In the genomic region with DNA sequence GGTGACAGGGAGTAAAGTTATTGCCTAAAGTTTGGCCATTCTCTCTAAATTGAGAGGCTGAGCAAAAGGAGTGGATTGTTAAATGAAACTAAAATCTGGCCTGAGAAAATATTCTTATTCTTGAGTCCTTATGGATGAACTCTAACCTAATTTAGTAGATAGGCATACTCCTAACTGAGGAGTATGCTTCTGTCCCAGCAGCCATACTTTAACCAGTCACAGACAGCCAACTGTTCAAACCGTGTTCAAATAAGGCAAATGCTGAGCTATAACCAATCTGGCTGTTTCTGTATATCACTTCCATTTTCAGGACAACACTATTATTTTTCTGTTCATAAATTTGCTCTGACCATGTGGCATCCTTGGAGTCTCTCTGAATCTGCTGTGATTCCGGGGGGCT, we compare ENCODE assay signal across 11 cellular contexts.
A peak's percentile ranks its signal among the peaks of the same experiment; 100 is the strongest.
DNase-seq lines count a peak whose midpoint lies in the region; ATAC-seq and TF ChIP-seq lines count a peak whose summit lies in the region.
"Had no signal": no experiment of that assay in that cellular context is flagged by ENCODE, and none has a peak within 500 bp of the region (broad histone marks: within the 10 kb centered on the region; RNA-seq: fewer than 3 reads in every experiment).

No MANE protein-coding gene starts in this region.

- DNase-seq in right cardiac atrium = no peak
- DNase-seq in Right ventricle myocardium superior = no peak
- DNase-seq in T-helper 17 cell = no peak
- DNase-seq in suprapubic skin (ENCODE audit: low spot score in 2 of 2) = no peak
- no peak for DNase-seq in spleen
- DNase-seq in thyroid gland = no peak
- DNase-seq in stimulated activated naive CD4-positive, alpha-beta T cell (lab: John Stamatoyannopoulos, UW) = no peak
- DNase-seq: hippocampal formation, occipital lobe had no signal

- H3K9me3 ChIP-seq in right cardiac atrium (ENCODE audit: control insufficient read depth, low read length) (no peaks in the 10 kb centered on the region), T-helper 17 cell (ENCODE audit: control insufficient read depth, low read length, poor library complexity, severe bottlenecking) (no peaks in the 10 kb centered on the region), suprapubic skin (no peaks in the 10 kb centered on the region), spleen (peaks cover 0 to 3% (median 0%) of the 10 kb centered on the region in 8 donors), thyroid gland (no peaks in the 10 kb centered on the region)

- H3K27me3 ChIP-seq in right cardiac atrium (ENCODE audit: control insufficient read depth, insufficient read depth) = no peaks in the 10 kb centered on the region
- H3K27me3 ChIP-seq in suprapubic skin = no peaks in the 10 kb centered on the region
- no peaks in the 10 kb centered on the region for H3K27me3 ChIP-seq in spleen (replicated peaks in 1 of 7)
- H3K27me3 ChIP-seq in thyroid gland = no peaks in the 10 kb centered on the region

- peak overlapping the region; percentile 84 for H3K27ac Mint-ChIP-seq in T-helper 17 cell
- H3K27ac Mint-ChIP-seq: B cell had no signal

- H3K27ac ChIP-seq in right cardiac atrium (ENCODE audit: low read length) (no peak overlapping the region), suprapubic skin (peak overlapping the region; percentile 18), spleen (no peak overlapping the region), thyroid gland (no peak overlapping the region)

- no peaks in the 10 kb centered on the region for H3K36me3 Mint-ChIP-seq in T-helper 17 cell (ENCODE audit: low read depth)

- no peaks in the 10 kb centered on the region for H3K36me3 ChIP-seq in suprapubic skin
- no peaks in the 10 kb centered on the region for H3K36me3 ChIP-seq in spleen
- H3K36me3 ChIP-seq in thyroid gland = no peaks in the 10 kb centered on the region

- TF ChIP-seq POLR2A in suprapubic skin (IDR thresholded peaks at IDR 0.05) = no peak
- TF ChIP-seq POLR2A in spleen (IDR thresholded peaks at IDR 0.05) = no peak
- TF ChIP-seq POLR2A in thyroid gland (IDR thresholded peaks at IDR 0.05) = no peak

- TF ChIP-seq CTCF in suprapubic skin (IDR thresholded peaks at IDR 0.05) = no peak
- no peak for TF ChIP-seq CTCF in spleen (IDR thresholded peaks at IDR 0.05 in 8 of 11, conservative IDR thresholded peaks at IDR 0.05 in 3 of 11)
- no peak for TF ChIP-seq CTCF in thyroid gland (IDR thresholded peaks at IDR 0.05)

- intact Hi-C loops in right cardiac atrium (cut with DNase I) = no loop called here
- intact Hi-C loops in Right ventricle myocardium superior (cut with DNase I) = no loop called here
- intact Hi-C loops in spleen (cut with DNase I; ENCODE audit: low total_unique reads) = no loop called here
- intact Hi-C loops in thyroid gland (cut with DNase I) = no loop called here

- WGBS in right cardiac atrium = 60% methylated on average over 2 of the region's 2 CpGs
- WGBS in suprapubic skin = 66% methylated on average over 2 of the region's 2 CpGs
- 62 to 88% (median 70%) methylated on average over 2 of the region's 2 CpGs for WGBS in spleen, 5 donors
- WGBS in thyroid gland, 2 donors = 83 to 89% methylated on average over 2 of the region's 2 CpGs

- H3K4me1 Mint-ChIP-seq in T-helper 17 cell = peaks cover 7% of the 10 kb centered on the region

- H3K4me3 ChIP-seq in right cardiac atrium (ENCODE audit: low read length) = peak overlapping the region; percentile 28
- H3K4me3 ChIP-seq in suprapubic skin = peak overlapping the region; percentile 3
- H3K4me3 ChIP-seq in spleen = no peak overlapping the region
- no peak overlapping the region for H3K4me3 ChIP-seq in thyroid gland (replicated peaks in 1 of 3)

- H3K4me1 ChIP-seq in right cardiac atrium (ENCODE audit: control insufficient read depth, insufficient read depth, low read length) (no peaks in the 10 kb centered on the region), suprapubic skin (peaks cover 7% of the 10 kb centered on the region), spleen (peaks cover 0 to 6% (median 0%) of the 10 kb centered on the region in 6 donors), thyroid gland (peaks cover 5 to 8% of the 10 kb centered on the region in 2 donors)

- no peaks in the 10 kb centered on the region for H3K27me3 Mint-ChIP-seq in T-helper 17 cell
- H3K27me3 Mint-ChIP-seq: B cell had no signal

- no peak for ATAC-seq in right cardiac atrium
- no peak for ATAC-seq in Right ventricle myocardium superior (ENCODE audit: poor library complexity)
- ATAC-seq in HG03025 (IDR thresholded peaks at IDR 0.05; ENCODE audit: low FRiP score, unreplicated experiment) = peak; percentile 52
- no peak for ATAC-seq in T-helper 17 cell

- H3K4me3 Mint-ChIP-seq in T-helper 17 cell = peak overlapping the region; percentile 78
- H3K4me3 Mint-ChIP-seq: B cell had no signal

- TF ChIP-seq EP300 in suprapubic skin (IDR thresholded peaks at IDR 0.05) = no peak

Comparison
In these comparisons a context has a peak if more than half of its experiments do, and no peak if none do; other contexts are left out.
1. H3K4me3 ChIP-seq: peak in right cardiac atrium (single experiment) and suprapubic skin (single experiment); none in spleen (0 of 8) and thyroid gland (0 of 3).